In genomic region chr12:109998904-109999648, GRCh38 we compare ENCODE assay signal across 8 cellular contexts. TPM values are rescaled to one million over a fixed set of nuclear protein-coding genes. Genes with fewer than 3 reads are reported as not detected.
DNase-seq lines count a peak whose midpoint lies in the region; ATAC-seq and TF ChIP-seq lines count a peak whose summit lies in the region.

ANKRD13A (plus strand) TSS chr12:109999430; CDS start chr12:109999689, 259 bp downstream.

- H3K4me3 ChIP-seq in left lung = peak within 1 kb of the TSS; percentile 80 to 96

- no peaks in the 10 kb centered on the region for H3K9me3 Mint-ChIP-seq in dendritic cell treated with granulocyte-macrophage colony-stimulating factor and Interleukin-4, amounts not matched to agents 40 ng/mL and 50 ng/mL, for 4 days

- H3K27ac ChIP-seq in left lung = peak within 1 kb of the TSS; percentile 73 to 90

- DNase-seq in AG20443 (ENCODE audit: low spot score) = peak; percentile 93
- DNase-seq in GM19240 (ENCODE audit: insufficient read length, low spot score) = peak; percentile 55
- DNase-seq in NCI-H774 (lab: John Stamatoyannopoulos, UW) = peak; percentile 92
- DNase-seq in activated CD4-positive, alpha-beta T cell treated with anti-CD3 and anti-CD28 coated beads, Interleukin-2, amount 50 U/mL, for 4 hours = peak; percentile 81 to 86
- peak; percentile 91 to 95 for DNase-seq in left lung
- DNase-seq in stimulated activated CD4-positive, alpha-beta T cell treated with anti-CD3 and anti-CD28 coated beads, Interleukin-2, amount 100 ng/mL, for 4 hours (ENCODE audit: low read depth) = peak; percentile 79

- H3K9me3 ChIP-seq in left lung = no peaks in the 10 kb centered on the region

- no peaks in the 10 kb centered on the region for H3K27me3 Mint-ChIP-seq in dendritic cell treated with granulocyte-macrophage colony-stimulating factor and Interleukin-4, amounts not matched to agents 40 ng/mL and 50 ng/mL, for 4 days

- no peak for TF ChIP-seq CTCF in left lung (IDR thresholded peaks at IDR 0.05)

- H3K4me3 Mint-ChIP-seq in dendritic cell treated with granulocyte-macrophage colony-stimulating factor and Interleukin-4, amounts not matched to agents 40 ng/mL and 50 ng/mL, for 4 days = peak within 1 kb of the TSS; percentile 96

- peaks cover 28% of the 10 kb centered on the region for H3K36me3 Mint-ChIP-seq in dendritic cell treated with granulocyte-macrophage colony-stimulating factor and Interleukin-4, amounts not matched to agents 40 ng/mL and 50 ng/mL, for 4 days (ENCODE audit: low read depth)

- peaks cover 52% of the 10 kb centered on the region for H3K4me1 Mint-ChIP-seq in dendritic cell treated with granulocyte-macrophage colony-stimulating factor and Interleukin-4, amounts not matched to agents 40 ng/mL and 50 ng/mL, for 4 days (ENCODE audit: low read depth)

- no peaks in the 10 kb centered on the region for H3K27me3 ChIP-seq in left lung

- peaks cover 0 to 11% of the 10 kb centered on the region in 2 donors for H3K36me3 ChIP-seq in left lung

- intact Hi-C loops in dendritic cell treated with granulocyte-macrophage colony-stimulating factor and Interleukin-4, amounts not matched to agents 40 ng/mL and 50 ng/mL, for 4 days (cut with micrococcal nuclease) = no loop called here
- intact Hi-C loops in left lung (cut with DNase I) = no loop called here

- peak; percentile 31 for ATAC-seq in HG03565 (IDR thresholded peaks at IDR 0.05; ENCODE audit: unreplicated experiment)
- ATAC-seq in left lung = peak; percentile 86

- H3K27ac Mint-ChIP-seq in dendritic cell treated with granulocyte-macrophage colony-stimulating factor and Interleukin-4, amounts not matched to agents 40 ng/mL and 50 ng/mL, for 4 days = peak within 1 kb of the TSS; percentile 99

- H3K4me1 ChIP-seq in left lung = peaks cover 17 to 72% of the 10 kb centered on the region in 2 donors

RNA-seq across cellular contexts. Expression of gene ANKRD13A, which starts in this region (rescaled TPM):
- total RNA-seq in left lung = 10 to 100 TPM; 57.0 to 69.9 TPM

Comparison
In these comparisons a context has a peak if more than half of its experiments do, and no peak if none do; other contexts are left out.
1. Peak in every context shown above with its lines: DNase-seq, ATAC-seq, H3K4me3 ChIP-seq and H3K27ac ChIP-seq.